21 cellular contexts compared by ENCODE assay signal in genomic region chr13:112186091-112186490, GRCh38.
A peak's percentile ranks its signal among the peaks of the same experiment; 100 is the strongest.
DNase-seq lines count a peak whose midpoint lies in the region; ATAC-seq and TF ChIP-seq lines count a peak whose summit lies in the region.
"Had no signal": no experiment of that assay in that cellular context is flagged by ENCODE, and none has a peak within 500 bp of the region (broad histone marks: within the 10 kb centered on the region; RNA-seq: fewer than 3 reads in every experiment).

No MANE protein-coding gene starts in this region.

- H4K20me1 ChIP-seq in BLaER1 treated with 17β-estradiol and CSF1 and Interleukin-3, amounts not matched to agents 10 nM and 100 nM: peaks cover 0 to 23% (median 0%) of the 10 kb centered on the region in 11 experiments; a peak in 6 of 22 replicates

- intact Hi-C loops in aorta (cut with DNase I): no loop called here

- no peak overlapping the region for H4K8ac ChIP-seq in neuronal stem cell (ENCODE audit: low read depth, low read length)

- H3K4me1 ChIP-seq in BLaER1 treated with 17β-estradiol and CSF1 and Interleukin-3, amounts not matched to agents 10 nM and 100 nM: peaks cover 37 to 66% (median 61%) of the 10 kb centered on the region in 10 experiments
- peaks cover 3 to 10% of the 10 kb centered on the region in 2 donors for H3K4me1 ChIP-seq in neuronal stem cell (ENCODE audit: control insufficient read depth in 2 of 2, insufficient read depth in 1 of 2, low read depth in 1 of 2, low read length in 2 of 2)
- no peaks in the 10 kb centered on the region for H3K4me1 ChIP-seq in aorta (ENCODE audit: control insufficient read depth in 1 of 2, insufficient read depth in 2 of 2, low read length in 2 of 2)
- H3K4me1 ChIP-seq: A549, BE2C, Caco-2 had no signal

- H3K9me3 ChIP-seq in BLaER1 treated with 17β-estradiol and CSF1 and Interleukin-3, amounts not matched to agents 10 nM and 100 nM (replicated peaks in 1 of 11): peaks cover 0 to 66% (median 9%) of the 10 kb centered on the region in 11 experiments; a peak in 10 of 22 replicates
- H3K9me3 ChIP-seq in neuronal stem cell (replicated peaks in 1 of 2; ENCODE audit: control insufficient read depth in 2 of 2, insufficient read depth in 1 of 2, low read depth in 1 of 2, low read length in 2 of 2) (peaks cover 5 to 10% of the 10 kb centered on the region in 2 donors), aorta (ENCODE audit: control insufficient read depth, low read length) (peaks cover 2% of the 10 kb centered on the region)
- H3K9me3 ChIP-seq: A549, BE2C, Caco-2 had no signal

- no peak overlapping the region for H2BK120ac ChIP-seq in neuronal stem cell (ENCODE audit: low read depth, low read length)

- H3K9ac ChIP-seq in BLaER1 treated with 17β-estradiol and CSF1 and Interleukin-3, amounts not matched to agents 10 nM and 100 nM: no peak overlapping the region
- H3K9ac ChIP-seq in neuronal stem cell (ENCODE audit: low read depth, low read length, poor library complexity): no peak overlapping the region
- H3K9ac ChIP-seq: GM23248 had no signal

- H3K27me3 ChIP-seq in BLaER1 treated with 17β-estradiol and CSF1 and Interleukin-3, amounts not matched to agents 10 nM and 100 nM: peaks cover 0 to 69% (median 0%) of the 10 kb centered on the region in 11 experiments; a peak in 8 of 22 replicates
- H3K27me3 ChIP-seq in neuronal stem cell (ENCODE audit: control insufficient read depth in 3 of 3, insufficient read depth in 3 of 3, low read depth in 1 of 3, low read length in 3 of 3): no peaks in the 10 kb centered on the region
- no peaks in the 10 kb centered on the region for H3K27me3 ChIP-seq in aorta (ENCODE audit: control insufficient read depth in 1 of 2, insufficient read depth in 2 of 2, low read length in 1 of 2)

- H2BK15ac ChIP-seq in neuronal stem cell (ENCODE audit: low read length): no peak overlapping the region

- WGBS in neuronal stem cell (ENCODE audit: extremely low coverage in 2 of 2, insufficient read length in 2 of 2, insufficient replicate concordance in 1 of 2), 2 donors: no CpG with 5 or more reads among the region's 6 CpGs
- WGBS in aorta, 2 donors: 89 to 90% methylated on average over 6 of the region's 6 CpGs

- no peak for TF ChIP-seq CTCF in coronary artery (IDR thresholded peaks at IDR 0.05)

- no peaks in the 10 kb centered on the region for H3K36me3 ChIP-seq in BLaER1 treated with 17β-estradiol and CSF1 and Interleukin-3, amounts not matched to agents 10 nM and 100 nM
- H3K36me3 ChIP-seq in neuronal stem cell (replicated peaks in 1 of 2; ENCODE audit: control insufficient read depth in 2 of 2, insufficient read depth in 2 of 2, low read length in 2 of 2) (no peaks in the 10 kb centered on the region), aorta (ENCODE audit: control insufficient read depth in 1 of 2, insufficient read depth in 2 of 2, low read length in 1 of 2) (no peaks in the 10 kb centered on the region)
- H3K36me3 ChIP-seq: BE2C had no signal

- ATAC-seq in aorta (ENCODE audit: low FRiP score) (no peak), HG02970 (IDR thresholded peaks at IDR 0.05; ENCODE audit: low FRiP score, unreplicated experiment) (no peak), HG03135 (IDR thresholded peaks at IDR 0.05; ENCODE audit: unreplicated experiment) (no peak)
- ATAC-seq: A549; CD8-positive, alpha-beta T cell had no signal

- peak overlapping the region; percentile 11 for H3K14ac ChIP-seq in neuronal stem cell (ENCODE audit: low read length)

- no peak overlapping the region for H3K23ac ChIP-seq in neuronal stem cell (ENCODE audit: low read depth, low read length, poor library complexity)

- H2BK5ac ChIP-seq in neuronal stem cell (ENCODE audit: low read length): no peak overlapping the region

- peak overlapping the region in 8 of 11 experiments; percentile 37 to 86 (median 54); a peak in 15 of 22 replicates for H3K4me2 ChIP-seq in BLaER1 treated with 17β-estradiol and CSF1 and Interleukin-3, amounts not matched to agents 10 nM and 100 nM
- no peak overlapping the region for H3K4me2 ChIP-seq in neuronal stem cell (ENCODE audit: insufficient read depth, low read length, poor library complexity, severe bottlenecking)
- H3K4me2 ChIP-seq: A549 had no signal

- no peak overlapping the region for H3K27ac ChIP-seq in BLaER1 treated with 17β-estradiol and CSF1 and Interleukin-3, amounts not matched to agents 10 nM and 100 nM
- H3K27ac ChIP-seq in coronary artery (no peak overlapping the region), neuronal stem cell (replicated peaks; ENCODE audit: low read length) (no peak overlapping the region), aorta (ENCODE audit: low read depth in 1 of 2, low read length in 2 of 2) (no peak overlapping the region)
- H3K27ac ChIP-seq: A549, C4-2B, GM23248 had no signal

- peak overlapping the region; percentile 47 for H2BK12ac ChIP-seq in neuronal stem cell (ENCODE audit: low read length)

- H3K79me1 ChIP-seq in neuronal stem cell (ENCODE audit: low read depth, low read length): no peaks in the 10 kb centered on the region

- no peak overlapping the region for H3K4ac ChIP-seq in neuronal stem cell (ENCODE audit: low read length)

- H2AK5ac ChIP-seq in neuronal stem cell (ENCODE audit: low read depth, low read length): no peak overlapping the region

- DNase-seq in coronary artery (ENCODE audit: low spot score) (peak; percentile 29), neuronal stem cell (ENCODE audit: low spot score) (no peak), aorta (peak; percentile 13 to 19), NCI-H2081 treated with DMSO at 0.1 percent for 48 hours (lab: John Stamatoyannopoulos, UW) (no peak)
- DNase-seq: 8988T; ACHN; AML-193; BE2C; CD4-positive, CD25-positive, alpha-beta regulatory T cell; CD8-positive, alpha-beta T cell; DMS53; DMS79 treated with DMSO at 0.1 percent for 48 hours; GM23248; H7; HCEC 1CT had no signal

- H3K4me3 ChIP-seq in BLaER1 treated with 17β-estradiol and CSF1 and Interleukin-3, amounts not matched to agents 10 nM and 100 nM: no peak overlapping the region
- H3K4me3 ChIP-seq in coronary artery (no peak overlapping the region), neuronal stem cell (ENCODE audit: low read length in 2 of 2) (no peak overlapping the region), aorta (ENCODE audit: low read length in 2 of 2) (no peak overlapping the region)
- H3K4me3 ChIP-seq: A549, GM23248 had no signal

- peak overlapping the region; percentile 89 for H3K18ac ChIP-seq in neuronal stem cell (ENCODE audit: low read length)

- no peak overlapping the region for H2AFZ ChIP-seq in neuronal stem cell (ENCODE audit: low read length)
- H2AFZ ChIP-seq: GM23248 had no signal

- H4K91ac ChIP-seq in neuronal stem cell (ENCODE audit: low read depth, low read length, poor library complexity): no peak overlapping the region

Comparison
In these comparisons a context has a peak if more than half of its experiments do, and no peak if none do; other contexts are left out.
1. DNase-seq: peak in coronary artery (single experiment) and aorta (2 of 2); none in neuronal stem cell (single experiment) and NCI-H2081 treated with DMSO at 0.1 percent for 48 hours (single experiment).